ENCODE assay signal across 9 cellular contexts in the genomic region with DNA sequence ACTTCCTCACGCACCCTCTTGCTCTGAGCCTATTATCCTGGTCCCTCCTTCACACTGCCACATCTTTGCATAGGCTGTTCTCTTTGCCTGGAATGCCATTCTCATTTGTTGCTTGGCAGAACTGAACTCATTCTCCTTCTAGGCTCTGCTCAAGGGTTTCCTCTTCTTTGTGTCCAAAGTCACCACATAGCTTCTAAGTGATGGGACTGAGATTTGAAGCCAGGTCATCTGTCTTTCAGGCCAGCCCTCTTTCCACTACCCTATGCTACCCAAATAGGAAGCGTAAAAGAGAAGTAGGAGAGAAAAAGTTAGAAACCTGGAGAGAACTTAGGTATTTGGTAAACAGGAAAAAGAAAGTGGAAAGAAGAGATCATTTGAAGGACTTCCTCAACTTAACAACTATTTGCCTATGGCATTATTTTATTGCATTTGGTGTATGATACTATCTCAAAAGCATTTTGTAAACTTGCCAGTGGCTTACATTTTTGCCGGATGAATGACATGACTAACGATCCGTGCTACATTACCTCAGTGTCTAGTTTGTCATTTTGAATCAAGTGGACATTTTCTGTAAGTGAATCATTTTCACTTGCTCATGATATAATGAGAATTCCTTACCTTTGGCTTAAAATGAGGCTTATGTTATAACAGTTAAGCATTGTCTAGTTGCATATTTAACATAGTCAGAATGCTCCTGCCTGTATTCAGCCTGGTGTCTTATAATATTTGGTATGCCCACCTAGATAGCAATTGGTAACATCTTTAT. TPM values are rescaled to one million over a fixed set of nuclear protein-coding genes. Genes with fewer than 3 reads are reported as not detected.
A peak's percentile ranks its signal among the peaks of the same experiment; 100 is the strongest.
DNase-seq lines count a peak whose midpoint lies in the region; ATAC-seq, FAIRE-seq and TF ChIP-seq lines count a peak whose summit lies in the region.
"Had no signal": no experiment of that assay in that cellular context is flagged by ENCODE, and none has a peak within 500 bp of the region (broad histone marks: within the 10 kb centered on the region; RNA-seq: fewer than 3 reads in every experiment).

No MANE protein-coding gene starts in this region.

- peak overlapping the region; percentile 41 for H3K9ac ChIP-seq in keratinocyte (ENCODE audit: control insufficient read depth, extremely low read depth, insufficient read depth, low read length)

- no peaks in the 10 kb centered on the region for H4K20me1 ChIP-seq in keratinocyte (ENCODE audit: control insufficient read depth, extremely low read depth, insufficient read depth, low read length)

- H3K9me3 Mint-ChIP-seq in activated naive CD8-positive, alpha-beta T cell (ENCODE audit: low read depth): no peaks in the 10 kb centered on the region
- H3K9me3 Mint-ChIP-seq: T-helper 1 cell treated with Interleukin-12 subunit alpha and Interleukin-12 subunit beta and Interleukin-4 antibody, amounts not matched to agents 30 μg/mL and 1 μg/mL, for 36 hours had no signal

- ATAC-seq in HG03442 (IDR thresholded peaks at IDR 0.05; ENCODE audit: unreplicated experiment): no peak
- no peak for ATAC-seq in HG03342 (IDR thresholded peaks at IDR 0.05; ENCODE audit: unreplicated experiment)
- no peak for ATAC-seq in GM18868 (IDR thresholded peaks at IDR 0.05; ENCODE audit: unreplicated experiment)

- no peak overlapping the region for H3K4me3 Mint-ChIP-seq in activated naive CD8-positive, alpha-beta T cell
- H3K4me3 Mint-ChIP-seq: T-helper 1 cell treated with Interleukin-12 subunit alpha and Interleukin-12 subunit beta and Interleukin-4 antibody, amounts not matched to agents 30 μg/mL and 1 μg/mL, for 36 hours had no signal

- no peak overlapping the region for H2AFZ ChIP-seq in keratinocyte (ENCODE audit: control insufficient read depth, low read length)

- no peak overlapping the region for H3K4me3 ChIP-seq in A673 (ENCODE audit: low read depth, low read length, poor library complexity, severe bottlenecking)
- H3K4me3 ChIP-seq in HEK293 (ENCODE audit: low read depth, low read length): no peak overlapping the region; the same call in 1 of the 2 replicates
- H3K4me3 ChIP-seq in keratinocyte (ENCODE audit: control insufficient read depth in 2 of 3, extremely low read depth in 1 of 3, insufficient read depth in 2 of 3, low read depth in 1 of 3, low read length in 3 of 3): peak overlapping the region in 2 of 3 experiments; percentile 24 to 57

- peaks cover 76% of the 10 kb centered on the region for H3K4me1 Mint-ChIP-seq in activated naive CD8-positive, alpha-beta T cell (ENCODE audit: low read depth)

- peak overlapping the region; percentile 91 for H3K4me2 ChIP-seq in keratinocyte (ENCODE audit: control insufficient read depth, extremely low read depth, insufficient read depth, low read depth, low read length)

- POLR2A ChIA-PET in A673 (lab: Charles Lee; ENCODE audit: low non-redundant PET) (no interaction called here), HEK293 (lab: Yijun Ruan, JAX) (interaction anchor here (1.0 kb wide), 1 partner anchor 20 kb away, joined by 6 read pairs; no protein-coding TSS in a partner anchor)

- CTCF ChIA-PET in A673 (lab: Charles Lee) (interaction anchor here (0.9 kb wide), 1 partner anchor 467 kb away, joined by 3 read pairs; no protein-coding TSS in a partner anchor), HEK293 (lab: Yijun Ruan, JAX) (interaction anchor here (1.0 to 2.2 kb wide), 7 partner anchors 8 to 467 kb away, joined by 3 to 9 read pairs (median 5); a partner anchor contains a TSS)

- no peaks in the 10 kb centered on the region for H3K27me3 Mint-ChIP-seq in activated naive CD8-positive, alpha-beta T cell

- no peaks in the 10 kb centered on the region for H3K9me3 ChIP-seq in A673 (ENCODE audit: low read depth, low read length, poor library complexity, severe bottlenecking)
- H3K9me3 ChIP-seq in HEK293 (ENCODE audit: control insufficient read depth, insufficient read depth, low read depth, low read length): no peaks in the 10 kb centered on the region
- H3K9me3 ChIP-seq in keratinocyte (ENCODE audit: control insufficient read depth, low read depth, low read length): no peaks in the 10 kb centered on the region

- FAIRE-seq in keratinocyte (lab: Jason Lieb, UNC): peak; percentile 88

- DNase-seq in A673 (ENCODE audit: low spot score) (peak; percentile 68), keratinocyte (ENCODE audit: low read depth, low spot score) (peak; percentile 71), iPS-NIHi7 (ENCODE audit: extremely low spot score) (no peak)

- BruUV-seq in A673 (replicated peaks; lab: Mats Ljungman, UMichigan): no TSS peak

- H3K27me3 ChIP-seq in A673 (replicated peaks; ENCODE audit: insufficient read depth, low read depth, low read length, poor library complexity) (no peaks in the 10 kb centered on the region), keratinocyte (ENCODE audit: control insufficient read depth, extremely low read depth, insufficient read depth, low read length) (no peaks in the 10 kb centered on the region)

- no peaks in the 10 kb centered on the region for H3K36me3 ChIP-seq in A673 (ENCODE audit: insufficient read depth, low read length, poor library complexity, severe bottlenecking)
- no peaks in the 10 kb centered on the region for H3K36me3 ChIP-seq in HEK293 (ENCODE audit: control insufficient read depth in 2 of 2, insufficient read depth in 1 of 2, low read length in 2 of 2)
- peaks cover 0 to 1% of the 10 kb centered on the region in 2 experiments for H3K36me3 ChIP-seq in keratinocyte (ENCODE audit: control insufficient read depth in 2 of 2, extremely low read depth in 1 of 2, insufficient read depth in 2 of 2, low read length in 2 of 2)

- peak overlapping the region; percentile 83 for H3K27ac Mint-ChIP-seq in activated naive CD8-positive, alpha-beta T cell
- H3K27ac Mint-ChIP-seq: T-helper 1 cell treated with Interleukin-12 subunit alpha and Interleukin-12 subunit beta and Interleukin-4 antibody, amounts not matched to agents 30 μg/mL and 1 μg/mL, for 36 hours had no signal

- H3K27ac ChIP-seq in A673 (ENCODE audit: low read depth, low read length, poor library complexity, severe bottlenecking) (no peak overlapping the region), HEK293 (ENCODE audit: extremely low read depth, low read depth, low read length) (peak overlapping the region; percentile 46; the same call in 1 of the 2 replicates), keratinocyte (ENCODE audit: control insufficient read depth, insufficient read depth, low read length) (peak overlapping the region; percentile 67)

- no peaks in the 10 kb centered on the region for H3K9me1 ChIP-seq in keratinocyte (ENCODE audit: control insufficient read depth, extremely low read depth, insufficient read depth, low read length)

- H3K79me2 ChIP-seq in keratinocyte (ENCODE audit: control insufficient read depth, insufficient read depth, low read length): peaks cover 66% of the 10 kb centered on the region

- H3K36me3 Mint-ChIP-seq in activated naive CD8-positive, alpha-beta T cell: no peaks in the 10 kb centered on the region

- dilution Hi-C loops in keratinocyte (cut with MboI; ENCODE audit: extremely low pct_ligation_motif_present, low sequenced_read_pairs): no loop called here

- intact Hi-C loops in A673 (cut with micrococcal nuclease; ENCODE audit: unreplicated experiment): no loop called here

- H3K4me1 ChIP-seq in A673 (ENCODE audit: insufficient read depth, low read length, poor library complexity, severe bottlenecking): peaks cover 22% of the 10 kb centered on the region
- H3K4me1 ChIP-seq in HEK293 (ENCODE audit: control insufficient read depth, insufficient read depth, low read length): peaks cover 37% of the 10 kb centered on the region
- peaks cover 94% of the 10 kb centered on the region for H3K4me1 ChIP-seq in keratinocyte (ENCODE audit: control insufficient read depth, extremely low read depth, insufficient read depth, low read length)

- TF ChIP-seq CTCF in A673 (conservative IDR thresholded peaks at IDR 0.05; ENCODE audit: low read depth, low read length) (no peak), HEK293 (tag by site-specific recombination; IDR thresholded peaks at IDR 0.05) (no peak), keratinocyte (optimal IDR thresholded peaks at IDR 0.05 in 1 of 3, IDR thresholded peaks at IDR 0.05 in 1 of 3, conservative IDR thresholded peaks at IDR 0.05 in 1 of 3; ENCODE audit: extremely low read depth in 1 of 3, insufficient read depth in 2 of 3, low read length in 3 of 3) (no peak)

TF ChIP-seq in HEK293, 187 proteins besides CTCF, POLR2A, EP300 and RAD21 (continues in another document):
- peak; percentile 93 for TF ChIP-seq OSR2 (tag by site-specific recombination; IDR thresholded peaks at IDR 0.05)
- TF ChIP-seq ZNF302 (tag by site-specific recombination; IDR thresholded peaks at IDR 0.05; ENCODE audit: low read depth): no peak

RNA-seq across cellular contexts. Expression of a gene that starts 18.5 kb away (rescaled TPM):
- 40.5 and 44.6 TPM in 2 replicates for total RNA-seq in A673 (2021)
- 23.2 to 112 TPM (median 50.2 TPM) in 3 replicates for polyA plus RNA-seq in keratinocyte
- polyA plus RNA-seq in keratinocyte (2011; ENCODE audit: low read depth): 13.5 TPM
- 52.7 and 56.2 TPM in 2 replicates for polyA plus RNA-seq in keratinocyte (2011; cell fraction: cytosol; rRNA removed)
- polyA plus RNA-seq in keratinocyte (2011; cell fraction: nucleus; rRNA removed): 72.7 and 76.5 TPM in 2 replicates
- 17.9 and 74.8 TPM in 2 replicates for polyA plus RNA-seq in keratinocyte (2012; ENCODE audit: low replicate concordance)
- 47.2 to 164 TPM (median 91.6 TPM) in 3 replicates for polyA minus RNA-seq in keratinocyte
- polyA minus RNA-seq in keratinocyte (2011; cell fraction: cytosol; rRNA and poly(A)+ RNA removed): 77.5 TPM
- polyA minus RNA-seq in keratinocyte (2011; cell fraction: nucleus; rRNA and poly(A)+ RNA removed): 46.5 and 81.8 TPM in 2 replicates

RNA-seq across cellular contexts. Expression of a gene that starts 41.0 kb away (rescaled TPM):
- total RNA-seq in A673 (2021): 49.7 and 75.2 TPM in 2 replicates
- polyA plus RNA-seq in keratinocyte: 58.3 to 63.1 TPM (median 61.3 TPM) in 3 replicates
- 10.3 TPM for polyA plus RNA-seq in keratinocyte (2011; ENCODE audit: low read depth)
- 55.8 and 56.6 TPM in 2 replicates for polyA plus RNA-seq in keratinocyte (2011; cell fraction: cytosol; rRNA removed)
- polyA plus RNA-seq in keratinocyte (2011; cell fraction: nucleus; rRNA removed): 38.1 and 43.8 TPM in 2 replicates
- 20.6 and 59.3 TPM in 2 replicates for polyA plus RNA-seq in keratinocyte (2012; ENCODE audit: low replicate concordance)
- 35.8 to 47.7 TPM (median 43.7 TPM) in 3 replicates for polyA minus RNA-seq in keratinocyte
- 50.1 TPM for polyA minus RNA-seq in keratinocyte (2011; cell fraction: cytosol; rRNA and poly(A)+ RNA removed)
- 15.6 and 23.6 TPM in 2 replicates for polyA minus RNA-seq in keratinocyte (2011; cell fraction: nucleus; rRNA and poly(A)+ RNA removed)

Comparison
In these comparisons a context has a peak if more than half of its experiments do, and no peak if none do; other contexts are left out.
1. H3K4me3 ChIP-seq: peak in keratinocyte (2 of 3); none in A673 (single experiment) and HEK293 (single experiment).